In the genomic region with DNA sequence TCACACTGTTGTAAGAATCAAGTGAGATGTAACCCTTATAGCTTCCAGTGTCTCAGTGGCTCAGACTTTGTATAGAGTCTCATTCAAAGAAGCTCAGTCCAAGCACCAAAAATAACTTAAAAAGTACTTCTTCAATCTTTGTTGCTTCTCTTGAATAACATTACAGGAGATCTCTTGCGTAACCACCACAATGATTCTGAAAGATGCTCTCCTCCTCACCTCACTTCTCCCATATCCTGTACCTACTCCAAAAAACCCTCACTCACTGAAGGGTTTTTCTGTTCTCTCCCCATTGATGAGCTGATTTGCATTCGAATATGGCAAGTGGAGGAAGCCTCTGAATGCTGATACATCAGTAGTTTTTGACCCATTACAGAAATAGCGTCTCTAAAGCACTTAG, we compare ENCODE assay signal across 22 cellular contexts. TPM values are rescaled to one million over a fixed set of nuclear protein-coding genes. Genes with fewer than 3 reads are reported as not detected.
DNase-seq lines count a peak whose midpoint lies in the region; ATAC-seq, FAIRE-seq and TF ChIP-seq lines count a peak whose summit lies in the region.
"Had no signal": no experiment of that assay in that cellular context is flagged by ENCODE, and none has a peak within 500 bp of the region (broad histone marks: within the 10 kb centered on the region; RNA-seq: fewer than 3 reads in every experiment).

No MANE protein-coding gene starts in this region.

- H3K79me2 ChIP-seq in HepG2 (ENCODE audit: insufficient read depth, low read length) (no peaks in the 10 kb centered on the region), H1 (ENCODE audit: control insufficient read depth in 1 of 2, insufficient read depth in 2 of 2, low read length in 2 of 2) (no peaks in the 10 kb centered on the region)

- TF ChIP-seq CTCF in HepG2 (CRISPR knock-in tag; IDR thresholded peaks at IDR 0.05) (no peak), right lobe of liver (IDR thresholded peaks at IDR 0.05) (no peak), Panc1 (IDR thresholded peaks at IDR 0.05) (no peak), H1 (IDR thresholded peaks at IDR 0.05; ENCODE audit: control extremely low read depth in 1 of 3, insufficient read depth in 1 of 3, low read depth in 1 of 3, low read length in 3 of 3) (no peak)

- no peak for FAIRE-seq in HepG2 (lab: Jason Lieb, UNC)
- no peak for FAIRE-seq in H1 (lab: Jason Lieb, UNC)
- FAIRE-seq: GM12878 had no signal

- H3K9me3 ChIP-seq in HepG2 (ENCODE audit: low read length) (no peaks in the 10 kb centered on the region), right lobe of liver (no peaks in the 10 kb centered on the region), Panc1 (ENCODE audit: control insufficient read depth, insufficient read depth, low read depth, low read length) (no peaks in the 10 kb centered on the region), H1 (ENCODE audit: insufficient read depth in 2 of 2, low read depth in 1 of 2, low read length in 1 of 2) (no peaks in the 10 kb centered on the region)

- no peak overlapping the region for H3K23ac ChIP-seq in H1 (ENCODE audit: insufficient read length)

- intact Hi-C loops in HepG2 (cut with micrococcal nuclease; ENCODE audit: unreplicated experiment): no loop called here
- intact Hi-C loops in right lobe of liver (cut with DNase I): no loop called here
- intact Hi-C loops in Panc1 (cut with micrococcal nuclease; ENCODE audit: unreplicated experiment): no loop called here

- H2BK5ac ChIP-seq in H1 (ENCODE audit: low read depth, low read length): no peak overlapping the region

- H3K79me1 ChIP-seq in H1 (ENCODE audit: low read depth, low read length): no peaks in the 10 kb centered on the region

- ATAC-seq in HepG2: no peak
- no peak for ATAC-seq in right lobe of liver
- no peak for ATAC-seq in Panc1
- ATAC-seq in GM19467 (IDR thresholded peaks at IDR 0.05; ENCODE audit: unreplicated experiment): no peak
- ATAC-seq: GM12878 had no signal

- POLR2A ChIA-PET in HepG2 (lab: Yijun Ruan, JAX) (no interaction called here), Panc1 (lab: Charles Lee) (no interaction called here), H1 (lab: Charles Lee; ENCODE audit: partially characterized antibody) (no interaction called here)

- H2BK20ac ChIP-seq in H1 (ENCODE audit: low read length): no peak overlapping the region

- H3K4me3 ChIP-seq in HepG2 (replicated peaks in 1 of 3; ENCODE audit: insufficient read depth in 1 of 3, low read depth in 2 of 3, low read length in 3 of 3): no peak overlapping the region
- H3K4me3 ChIP-seq in right lobe of liver: no peak overlapping the region
- no peak overlapping the region for H3K4me3 ChIP-seq in Panc1 (ENCODE audit: low read depth in 2 of 2, low read length in 2 of 2)
- no peak overlapping the region for H3K4me3 ChIP-seq in H1 (ENCODE audit: extremely low read depth in 1 of 4, insufficient read depth in 2 of 4, low read depth in 3 of 4, low read length in 4 of 4)
- H3K4me3 ChIP-seq: GM12878 had no signal

- no peak overlapping the region for H3K14ac ChIP-seq in H1 (ENCODE audit: insufficient read length)

- no peak overlapping the region for H2BK12ac ChIP-seq in H1 (ENCODE audit: low read depth, low read length)

- CTCF ChIA-PET in HepG2 (lab: Yijun Ruan, JAX; ENCODE audit: low intra/inter-chr PET ratio, low total read pairs): no interaction called here
- CTCF ChIA-PET in Panc1 (lab: Charles Lee): no interaction called here
- CTCF ChIA-PET in H1 (lab: Charles Lee; ENCODE audit: partially characterized antibody): interaction anchor here (1.5 to 12.6 kb wide), 2 partner anchors 12 to 193 kb away, joined by 3 to 103 read pairs; no protein-coding TSS in a partner anchor

- H3K27me3 ChIP-seq in HepG2 (ENCODE audit: control insufficient read depth in 1 of 2, insufficient read depth in 2 of 2, low read length in 2 of 2) (no peaks in the 10 kb centered on the region), right lobe of liver (no peaks in the 10 kb centered on the region), Panc1 (ENCODE audit: control insufficient read depth, insufficient read depth, low read length) (no peaks in the 10 kb centered on the region), H1 (replicated peaks in 1 of 4; ENCODE audit: control insufficient read depth in 3 of 4, extremely low read depth in 1 of 4, insufficient read depth in 3 of 4, low read length in 3 of 4) (no peaks in the 10 kb centered on the region)

- TF ChIP-seq RAD21 in HepG2 (CRISPR knock-in tag; IDR thresholded peaks at IDR 0.05): no peak
- no peak for TF ChIP-seq RAD21 in H1 (IDR thresholded peaks at IDR 0.05 in 1 of 2, conservative IDR thresholded peaks at IDR 0.05 in 1 of 2; ENCODE audit: low read depth in 2 of 2, low read length in 2 of 2)

- H4K91ac ChIP-seq in H1 (replicated peaks; ENCODE audit: insufficient read length, low read length): no peak overlapping the region

- no peak for TF ChIP-seq POLR2A in HepG2 (IDR thresholded peaks at IDR 0.05; ENCODE audit: insufficient read depth in 1 of 2, low read depth in 2 of 2, low read length in 2 of 2)
- no peak for TF ChIP-seq POLR2A in right lobe of liver (IDR thresholded peaks at IDR 0.05)
- no peak for TF ChIP-seq POLR2A in H1 (IDR thresholded peaks at IDR 0.05; ENCODE audit: control extremely low read depth in 1 of 2, low read depth in 2 of 2, low read length in 2 of 2)

- H3K4me2 ChIP-seq in HepG2 (ENCODE audit: low read depth, low read length): no peak overlapping the region
- H3K4me2 ChIP-seq in H1 (ENCODE audit: insufficient read depth in 1 of 2, low read depth in 2 of 2, low read length in 2 of 2): no peak overlapping the region

- H3K18ac ChIP-seq in H1 (ENCODE audit: extremely low read depth, low read length): no peak overlapping the region

- in situ Hi-C loops in HepG2 (cut with HindIII; ENCODE audit: extremely low pct_ligation_motif_present, low pct_unique_long_range_greater_than_20kb): no loop called here
- in situ Hi-C loops in Panc1 (cut with HindIII; ENCODE audit: low pct_unique_long_range_greater_than_20kb, low sequenced_read_pairs): no loop called here

- H3K27ac ChIP-seq in HepG2 (ENCODE audit: extremely low read length, insufficient read depth, low read length) (no peak overlapping the region), right lobe of liver (no peak overlapping the region), Panc1 (ENCODE audit: low read length) (peak overlapping the region; percentile 81; the same call in 1 of the 2 replicates), H1 (ENCODE audit: low read depth, low read length) (no peak overlapping the region)

- H3K4ac ChIP-seq in H1 (replicated peaks; ENCODE audit: insufficient read length, low read depth, low read length): no peak overlapping the region

- H4K20me1 ChIP-seq in HepG2 (ENCODE audit: insufficient read depth, low read length) (no peaks in the 10 kb centered on the region), H1 (replicated peaks in 1 of 2; ENCODE audit: control insufficient read depth in 1 of 2, insufficient read depth in 2 of 2, low read length in 2 of 2) (no peaks in the 10 kb centered on the region)

- H2AFZ ChIP-seq in HepG2 (ENCODE audit: low read length): no peak overlapping the region
- no peak overlapping the region for H2AFZ ChIP-seq in H1 (ENCODE audit: low read length)

- H2AK5ac ChIP-seq in H1 (ENCODE audit: low read depth, low read length): no peak overlapping the region

- H3K4me1 ChIP-seq in HepG2 (ENCODE audit: insufficient read depth, low read length) (peaks cover 33% of the 10 kb centered on the region), right lobe of liver (no peaks in the 10 kb centered on the region), Panc1 (ENCODE audit: control insufficient read depth, insufficient read depth, low read length) (peaks cover 45% of the 10 kb centered on the region), H1 (replicated peaks in 1 of 4; ENCODE audit: control insufficient read depth in 3 of 4, insufficient read depth in 4 of 4, low read length in 3 of 4) (peaks cover 0 to 4% (median 0%) of the 10 kb centered on the region in 4 experiments; a peak in 4 of 7 replicates)

- DNase-seq in HepG2 (ENCODE audit: low spot score) (no peak), right lobe of liver (no peak), Panc1 (ENCODE audit: low read depth, low spot score) (no peak), H1 (ENCODE audit: low read depth in 1 of 2, low spot score in 2 of 2) (no peak), superior temporal gyrus (ENCODE audit: extremely low spot score) (no peak), NCI-H2029 treated with DMSO at 0.1 percent for 48 hours (lab: John Stamatoyannopoulos, UW) (no peak), kidney tubule cell (ENCODE audit: low spot score) (no peak)
- DNase-seq: C1 segment of cervical spinal cord; CD8-positive, alpha-beta memory T cell; DMS53; EL; H7; KBM-7; NCI-H1048; NCI-H1436 treated with DMSO at 0.1 percent for 48 hours; NCI-H2029; NCI-H446 treated with DMSO at 0.1 percent for 48 hours; NK-92 treated with Interleukin-12 subunit alpha and Interleukin-12 subunit beta, amount 100 ng/mL, for 24 hours; OCI-M1; SHP77 treated with DMSO at 0.1 percent for 48 hours had no signal

- H3K9ac ChIP-seq in HepG2 (ENCODE audit: insufficient read depth, low read depth, low read length) (no peak overlapping the region), H1 (replicated peaks in 1 of 4; ENCODE audit: extremely low read depth in 1 of 4, low read depth in 3 of 4, low read length in 3 of 4) (no peak overlapping the region)

- WGBS in HepG2 (ENCODE audit: low lambda C conversion rate): 59% methylated on average over 3 of the region's 3 CpGs
- 81% methylated on average over 3 of the region's 3 CpGs for WGBS in right lobe of liver (ENCODE audit: insufficient coverage, low coverage, low lambda C conversion rate, missing lambda C conversion rate)
- 79% methylated on average over 3 of the region's 3 CpGs; no CpG with 5 or more reads in 1 of the 2 experiments for WGBS in H1 (ENCODE audit: extremely low coverage in 1 of 2, insufficient coverage in 1 of 2, insufficient read length in 1 of 2, insufficient replicate concordance in 2 of 2, low coverage in 1 of 2, low lambda C conversion rate in 2 of 2, missing lambda C conversion rate in 1 of 2), 2 experiments

- H3K56ac ChIP-seq in H1 (replicated peaks; ENCODE audit: insufficient read length, low read depth, low read length): no peak overlapping the region

- H3K23me2 ChIP-seq in H1 (ENCODE audit: low read depth, low read length): no peaks in the 10 kb centered on the region

- TF ChIP-seq EP300 in HepG2 (IDR thresholded peaks at IDR 0.05; ENCODE audit: low read depth in 2 of 2, low read length in 2 of 2) (no peak), HepG2 (CRISPR knock-in tag; IDR thresholded peaks at IDR 0.05; ENCODE audit: borderline replicate concordance) (no peak), H1 (IDR thresholded peaks at IDR 0.05; ENCODE audit: borderline replicate concordance in 1 of 2, low read depth in 2 of 2, low read length in 2 of 2) (no peak)

- no peak overlapping the region for H2BK120ac ChIP-seq in H1 (replicated peaks; ENCODE audit: low read depth, low read length)

- H3K36me3 ChIP-seq in HepG2 (replicated peaks in 1 of 2; ENCODE audit: control insufficient read depth in 1 of 2, insufficient read depth in 2 of 2, low read length in 2 of 2) (no peaks in the 10 kb centered on the region), right lobe of liver (no peaks in the 10 kb centered on the region), Panc1 (ENCODE audit: control insufficient read depth, insufficient read depth, low read length) (no peaks in the 10 kb centered on the region), H1 (ENCODE audit: control insufficient read depth in 2 of 4, insufficient read depth in 4 of 4, low read length in 3 of 4) (no peaks in the 10 kb centered on the region)

- no peak overlapping the region for H4K8ac ChIP-seq in H1 (ENCODE audit: extremely low read depth, insufficient read depth, low read length)

- no peak overlapping the region for H4K5ac ChIP-seq in H1 (ENCODE audit: insufficient read length, low read depth, low read length)

- BruUV-seq in HepG2 (replicated peaks; lab: Mats Ljungman, UMichigan) (no TSS peak), Panc1 (replicated peaks; lab: Mats Ljungman, UMichigan) (no TSS peak)

- no peak overlapping the region for H2BK15ac ChIP-seq in H1 (ENCODE audit: low read length)

RNA-seq across cellular contexts. Expression of gene MRPS22, which starts 39.4 kb away (rescaled TPM):
- total RNA-seq in HepG2 (2016; rRNA removed; fragmentation: Illumina TruSeq; extraction: Trizol) (113 and 139 TPM in 2 replicates), right lobe of liver (10 to 100 TPM; 29.6 to 66.5 (median 34.8) TPM), Panc1 (2021; ENCODE audit: unreplicated experiment) (61.9 TPM)
- total RNA-seq in HepG2 (2016; cell fraction: cytosol; rRNA removed; fragmentation: Illumina TruSeq; extraction: Trizol; ENCODE audit: low read depth): 38.6 and 46.4 TPM in 2 replicates
- total RNA-seq in HepG2 (2016; cell fraction: insoluble cytoplasmic fraction; rRNA removed; fragmentation: Illumina TruSeq; extraction: Trizol): 114 and 134 TPM in 2 replicates
- 49.5 and 56.4 TPM in 2 replicates for total RNA-seq in HepG2 (2016; cell fraction: membrane; rRNA removed; fragmentation: Illumina TruSeq; extraction: Trizol)
- 67.5 and 73.1 TPM in 2 replicates for total RNA-seq in HepG2 (2016; cell fraction: nucleus; rRNA removed; fragmentation: Illumina TruSeq; extraction: Trizol)
- polyA plus RNA-seq in HepG2 (2011; rRNA removed) (37.8 and 52.7 TPM in 2 replicates), H1 (2011; rRNA removed) (27.2 and 28.3 TPM in 2 replicates)
- polyA plus RNA-seq in HepG2 (2011; cell fraction: cytosol; rRNA removed): 42.9 and 45.8 TPM in 2 replicates
- polyA plus RNA-seq in HepG2 (2011; cell fraction: nucleus; rRNA removed): 21.9 and 27.2 TPM in 2 replicates
- 40.4 and 53.7 TPM in 2 replicates for polyA plus RNA-seq in HepG2 (2012)
- polyA plus RNA-seq in HepG2 (2016; cell fraction: cytosol; fragmentation: Illumina TruSeq; extraction: Trizol; ENCODE audit: low read depth): 38.9 and 39.2 TPM in 2 replicates
- polyA plus RNA-seq in HepG2 (2016; cell fraction: insoluble cytoplasmic fraction; fragmentation: Illumina TruSeq; extraction: Trizol; ENCODE audit: low read depth): 121 and 130 TPM in 2 replicates
- 40.0 and 46.6 TPM in 2 replicates for polyA plus RNA-seq in HepG2 (2016; cell fraction: membrane; fragmentation: Illumina TruSeq; extraction: Trizol; ENCODE audit: low read depth)
- 70.7 and 73.3 TPM in 2 replicates for polyA plus RNA-seq in HepG2 (2016; cell fraction: nucleus; fragmentation: Illumina TruSeq; extraction: Trizol; ENCODE audit: insufficient read depth, low read depth)
- polyA minus RNA-seq in HepG2 (2011; rRNA and poly(A)+ RNA removed; ENCODE audit: low replicate concordance): 13.0 and 15.3 TPM in 2 replicates
- polyA minus RNA-seq in HepG2 (2011; cell fraction: cytosol; rRNA and poly(A)+ RNA removed): 20.8 and 25.8 TPM in 2 replicates
- polyA minus RNA-seq in HepG2 (2011; cell fraction: nucleus; rRNA and poly(A)+ RNA removed): 64.6 and 72.1 TPM in 2 replicates
- polyA plus RNA-seq in Panc1 (2012; ENCODE audit: insufficient read length): 42.7 TPM
- 45.3 and 45.8 TPM in 2 replicates for total RNA-seq in H1 (2021; fragmentation: NEBNext Ultra II Directional; extraction: Animal tissue kit (Norgen Biotek cat#: 25700))
- 41.7 TPM for polyA plus RNA-seq in H1 (2011; cell fraction: cytosol; rRNA removed)
- polyA plus RNA-seq in H1 (2011; cell fraction: nucleus; rRNA removed): 13.3 TPM
- polyA plus RNA-seq in H1 (2012, experiment 1 of 2): 36.8 to 38.8 TPM (median 37.5 TPM) in 4 replicates
- polyA plus RNA-seq in H1 (2012, experiment 2 of 2): 7.3 TPM
- 41.7 TPM for polyA plus RNA-seq in H1 (2013, experiment 1 of 2)
- polyA plus RNA-seq in H1 (2013, experiment 2 of 2): 40.3 TPM
- 10.7 and 20.1 TPM in 2 replicates for polyA minus RNA-seq in H1 (2011; rRNA and poly(A)+ RNA removed)
- polyA minus RNA-seq in H1 (2011; cell fraction: cytosol; rRNA and poly(A)+ RNA removed): 9.1 TPM
- 25.5 TPM for polyA minus RNA-seq in H1 (2011; cell fraction: nucleus; rRNA and poly(A)+ RNA removed)

Comparison
In these comparisons a context has a peak if more than half of its experiments do, and no peak if none do; other contexts are left out.
1. Of the 41 proteins assayed by ChIP-seq in both HepG2 and H1: peak only in HepG2: none; only in H1: none; in both: CEBPB; in neither: 40.